16 cellular contexts compared by ENCODE assay signal in genomic region chr20:57251344-57251743, GRCh38. TPM values are rescaled to one million over a fixed set of nuclear protein-coding genes. Genes with fewer than 3 reads are reported as not detected.
A peak's percentile ranks its signal among the peaks of the same experiment; 100 is the strongest.
DNase-seq lines count a peak whose midpoint lies in the region; ATAC-seq and TF ChIP-seq lines count a peak whose summit lies in the region.
"Had no signal": no experiment of that assay in that cellular context is flagged by ENCODE, and none has a peak within 500 bp of the region (broad histone marks: within the 10 kb centered on the region; RNA-seq: fewer than 3 reads in every experiment).

No MANE protein-coding gene starts in this region.

- POLR2A ChIA-PET in naive thymus-derived CD8-positive, alpha-beta T cell (lab: Charles Lee), result no interaction called here

- H3K4me1 Mint-ChIP-seq in activated T-helper 2 cell treated with anti-CD3 and anti-CD28 coated beads, Interferon-gamma antibody, Interleukin-2, Interleukin-4, amounts not matched to agents 10 μg/mL and 5 μg/mL and 100 μg/mL, durations not matched to agents 14 hours and 24 hours and 36 hours (ENCODE audit: low read depth), result peaks cover 9% of the 10 kb centered on the region
- peaks cover 0 to 14% (median 5%) of the 10 kb centered on the region in 4 donors for H3K4me1 Mint-ChIP-seq in naive thymus-derived CD8-positive, alpha-beta T cell

- H3K9me3 Mint-ChIP-seq in activated T-helper 2 cell treated with anti-CD3 and anti-CD28 coated beads, Interferon-gamma antibody, Interleukin-2, Interleukin-4, amounts not matched to agents 10 μg/mL and 5 μg/mL and 100 μg/mL, durations not matched to agents 14 hours and 24 hours and 36 hours, result no peaks in the 10 kb centered on the region
- peaks cover 0 to 6% (median 2%) of the 10 kb centered on the region in 9 donors for H3K9me3 Mint-ChIP-seq in naive thymus-derived CD8-positive, alpha-beta T cell
- H3K9me3 Mint-ChIP-seq: activated T-helper 1 cell treated with anti-CD3 and anti-CD28 coated beads, Interleukin-12 subunit alpha, Interleukin-12 subunit beta, Interleukin-2, Interleukin-4 antibody, amounts not matched to agents 30 ng/mL and 10 ng/mL and 1 ng/mL, durations not matched to agents 14 hours and 24 hours and 36 hours had no signal

- no peak overlapping the region for H3K4me3 ChIP-seq in foreskin fibroblast (ENCODE audit: low read depth in 1 of 2, low read length in 2 of 2)
- H3K4me3 ChIP-seq in colonic mucosa, result no peak overlapping the region
- H3K4me3 ChIP-seq: cardiac muscle cell, ovary had no signal

- ATAC-seq in naive thymus-derived CD8-positive, alpha-beta T cell, result peak in 1 of 2 donors; percentile 55
- ATAC-seq in GM19395 (IDR thresholded peaks at IDR 0.05; ENCODE audit: unreplicated experiment), result no peak

- H3K36me3 ChIP-seq in KOPT-K1 (ENCODE audit: insufficient read depth, low read length) (no peaks in the 10 kb centered on the region), colonic mucosa (no peaks in the 10 kb centered on the region)
- H3K36me3 ChIP-seq: cardiac muscle cell, ovary, WERI-Rb-1 had no signal

- peak overlapping the region; percentile 3 for H3K27ac ChIP-seq in KOPT-K1 (ENCODE audit: low read depth, low read length, poor library complexity, severe bottlenecking)
- H3K27ac ChIP-seq in colonic mucosa, result no peak overlapping the region
- H3K27ac ChIP-seq: cardiac muscle cell, ovary, WERI-Rb-1 had no signal

- H3K4me3 Mint-ChIP-seq in activated T-helper 2 cell treated with anti-CD3 and anti-CD28 coated beads, Interferon-gamma antibody, Interleukin-2, Interleukin-4, amounts not matched to agents 10 μg/mL and 5 μg/mL and 100 μg/mL, durations not matched to agents 14 hours and 24 hours and 36 hours (ENCODE audit: low read depth), result no peak overlapping the region
- H3K4me3 Mint-ChIP-seq in naive thymus-derived CD8-positive, alpha-beta T cell, result peak overlapping the region in 7 of 10 donors; percentile 28 to 79 (median 46)
- H3K4me3 Mint-ChIP-seq: activated T-helper 1 cell treated with anti-CD3 and anti-CD28 coated beads, Interleukin-12 subunit alpha, Interleukin-12 subunit beta, Interleukin-2, Interleukin-4 antibody, amounts not matched to agents 30 ng/mL and 10 ng/mL and 1 ng/mL, durations not matched to agents 14 hours and 24 hours and 36 hours had no signal

- H3K9me3 ChIP-seq in KOPT-K1 (ENCODE audit: insufficient read depth, low read length, poor library complexity, severe bottlenecking) (peaks cover 4% of the 10 kb centered on the region), colonic mucosa (no peaks in the 10 kb centered on the region)
- H3K9me3 ChIP-seq: ovary had no signal

- peak; percentile 16 for DNase-seq in NK-92 treated with Interleukin-12 subunit alpha and Interleukin-12 subunit beta, amount 100 ng/mL, for 24 hours (lab: John Stamatoyannopoulos, UW)
- no peak for DNase-seq in NK-92 (lab: John Stamatoyannopoulos, UW; ENCODE audit: unreplicated experiment)
- no peak for DNase-seq in activated T-helper 2 cell treated with anti-CD3 and anti-CD28 coated beads, Interferon-gamma antibody, Interleukin-2, Interleukin-4, amounts not matched to agents 10 μg/mL and 5 μg/mL and 100 μg/mL, durations not matched to agents 14 hours and 24 hours and 36 hours (ENCODE audit: low spot score)
- no peak for DNase-seq in naive thymus-derived CD8-positive, alpha-beta T cell
- no peak for DNase-seq in foreskin fibroblast
- DNase-seq in colonic mucosa, result no peak
- DNase-seq: COR-L47, head of caudate nucleus, mammary epithelial cell, NCI-H1048, ovary, WERI-Rb-1 had no signal

- peaks cover 7% of the 10 kb centered on the region for H3K27me3 Mint-ChIP-seq in activated T-helper 2 cell treated with anti-CD3 and anti-CD28 coated beads, Interferon-gamma antibody, Interleukin-2, Interleukin-4, amounts not matched to agents 10 μg/mL and 5 μg/mL and 100 μg/mL, durations not matched to agents 14 hours and 24 hours and 36 hours (ENCODE audit: low read depth)
- H3K27me3 Mint-ChIP-seq in naive thymus-derived CD8-positive, alpha-beta T cell, result peaks cover 7 to 55% (median 23%) of the 10 kb centered on the region in 5 donors

- TF ChIP-seq CTCF in foreskin fibroblast (IDR thresholded peaks at IDR 0.05; ENCODE audit: low read depth, low read length) (no peak), colonic mucosa (IDR thresholded peaks at IDR 0.05) (no peak)

- H3K4me1 ChIP-seq in colonic mucosa, result no peaks in the 10 kb centered on the region

- intact Hi-C loops in activated T-helper 2 cell treated with anti-CD3 and anti-CD28 coated beads, Interferon-gamma antibody, Interleukin-2, Interleukin-4, amounts not matched to agents 10 μg/mL and 5 μg/mL and 100 μg/mL, durations not matched to agents 14 hours and 24 hours and 36 hours (cut with micrococcal nuclease), result no loop called here
- intact Hi-C loops in colonic mucosa (cut with DNase I), result no loop called here

- H3K9ac ChIP-seq in colonic mucosa (ENCODE audit: low read depth in 2 of 2, low read length in 2 of 2), result no peak overlapping the region

- peak overlapping the region; percentile 4 for H3K27ac Mint-ChIP-seq in activated T-helper 2 cell treated with anti-CD3 and anti-CD28 coated beads, Interferon-gamma antibody, Interleukin-2, Interleukin-4, amounts not matched to agents 10 μg/mL and 5 μg/mL and 100 μg/mL, durations not matched to agents 14 hours and 24 hours and 36 hours
- peak overlapping the region in 2 of 10 donors; percentile 37 to 79 for H3K27ac Mint-ChIP-seq in naive thymus-derived CD8-positive, alpha-beta T cell
- H3K27ac Mint-ChIP-seq: activated T-helper 1 cell treated with anti-CD3 and anti-CD28 coated beads, Interleukin-12 subunit alpha, Interleukin-12 subunit beta, Interleukin-2, Interleukin-4 antibody, amounts not matched to agents 30 ng/mL and 10 ng/mL and 1 ng/mL, durations not matched to agents 14 hours and 24 hours and 36 hours had no signal

- H3K27me3 ChIP-seq in colonic mucosa, result no peaks in the 10 kb centered on the region
- H3K27me3 ChIP-seq: cardiac muscle cell, ovary had no signal

- no peaks in the 10 kb centered on the region for H3K36me3 Mint-ChIP-seq in activated T-helper 2 cell treated with anti-CD3 and anti-CD28 coated beads, Interferon-gamma antibody, Interleukin-2, Interleukin-4, amounts not matched to agents 10 μg/mL and 5 μg/mL and 100 μg/mL, durations not matched to agents 14 hours and 24 hours and 36 hours (ENCODE audit: low read depth)
- peaks cover 0 to 7% (median 0%) of the 10 kb centered on the region in 3 donors for H3K36me3 Mint-ChIP-seq in naive thymus-derived CD8-positive, alpha-beta T cell

RNA-seq across cellular contexts. Expression of gene BMP7, which starts 15.1 kb away (rescaled TPM):
- not detected in 2 replicates for total RNA-seq in activated T-helper 2 cell treated with anti-CD3 and anti-CD28 coated beads, Interferon-gamma antibody, Interleukin-2, Interleukin-4, amounts not matched to agents 10 μg/mL and 5 μg/mL and 100 μg/mL, durations not matched to agents 14 hours and 24 hours and 36 hours
- not detected for total RNA-seq in naive thymus-derived CD8-positive, alpha-beta T cell
- not detected for polyA plus RNA-seq in naive thymus-derived CD8-positive, alpha-beta T cell
- 1 to 10 TPM; 1.3 to 3.2 TPM for total RNA-seq in colonic mucosa
- polyA plus RNA-seq: mammary epithelial cell had no signal
